ENCODE assay signal across 27 cellular contexts in the genomic region with DNA sequence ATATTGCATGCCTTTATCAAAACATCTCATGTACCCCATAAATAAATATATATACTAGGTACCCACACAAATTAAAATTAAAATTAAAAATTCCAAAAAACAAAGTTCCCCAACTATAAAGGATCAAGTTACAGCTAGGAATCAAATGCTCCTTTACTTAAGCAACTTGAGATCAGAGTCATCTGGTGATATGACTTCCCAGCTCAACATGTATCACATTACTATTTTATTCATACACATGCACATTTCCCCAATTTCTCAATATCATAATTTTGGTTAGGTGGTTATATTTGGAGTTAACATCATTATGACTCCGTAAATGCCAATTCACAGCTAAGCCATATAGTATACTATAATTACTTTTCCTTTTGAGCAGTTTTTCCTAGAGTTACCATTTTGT.
"Had no signal": no experiment of that assay in that cellular context is flagged by ENCODE, and none has a peak within 500 bp of the region (broad histone marks: within the 10 kb centered on the region; RNA-seq: fewer than 3 reads in every experiment).

No MANE protein-coding gene starts in this region.

- H3K4me3 ChIP-seq: left lung, lower lobe of right lung, neural progenitor cell, ovary, right atrium auricular region, right lobe of liver, skin epidermis, stomach, suprapubic skin, thoracic aorta, tibial artery, upper lobe of right lung had no signal

- ATAC-seq: left colon; left lung; lower lobe of right lung; natural killer cell; right lobe of liver; stimulated activated naive B cell treated with anti-CD40 and anti-IgM and Interleukin-4, amounts not matched to agents 10 μg/mL and 1 μg/mL and 100 μg/mL, for 72 hours; stimulated activated naive CD8-positive, alpha-beta T cell treated with anti-CD3 and anti-CD28 coated beads, Interleukin-15, Interleukin-2, amounts not matched to agents 100 U/mL and 50 U/mL, for 24 hours; upper lobe of right lung had no signal

- DNase-seq: hippocampal formation; kidney; left colon; left lung; lower lobe of right lung; mammary epithelial cell; mesenchymal stem cell; naive B cell; natural killer cell; nephron progenitor cell; ovary; right lobe of liver; stimulated activated CD4-positive, alpha-beta T cell treated with anti-CD3 and anti-CD28 coated beads, Interleukin-12 subunit alpha, Interleukin-12 subunit beta, amount 100 ng/mL, for 4 hours; stimulated activated CD4-positive, alpha-beta T cell treated with anti-CD3 and anti-CD28 coated beads, Interleukin-15, amount 100 ng/mL, for 24 hours; stimulated activated CD4-positive, alpha-beta T cell treated with anti-CD3 and anti-CD28 coated beads, Interleukin-2, amount 100 ng/mL, for 24 hours; stimulated activated CD4-positive, alpha-beta T cell treated with anti-CD3 and anti-CD28 coated beads, Interleukin-4, amount 100 ng/mL, for 1 hour; stimulated activated naive B cell treated with anti-CD40 and anti-IgM and Interleukin-4, amounts not matched to agents 10 μg/mL and 1 μg/mL and 100 μg/mL, for 72 hours; stimulated activated naive CD8-positive, alpha-beta T cell treated with anti-CD3 and anti-CD28 coated beads, Interleukin-15, Interleukin-2, amounts not matched to agents 100 U/mL and 50 U/mL, for 24 hours; stomach; tibial artery; trophoblast cell; upper lobe of right lung had no signal
